Comparison of ENCODE assay signal across 10 cellular contexts in the genomic region with DNA sequence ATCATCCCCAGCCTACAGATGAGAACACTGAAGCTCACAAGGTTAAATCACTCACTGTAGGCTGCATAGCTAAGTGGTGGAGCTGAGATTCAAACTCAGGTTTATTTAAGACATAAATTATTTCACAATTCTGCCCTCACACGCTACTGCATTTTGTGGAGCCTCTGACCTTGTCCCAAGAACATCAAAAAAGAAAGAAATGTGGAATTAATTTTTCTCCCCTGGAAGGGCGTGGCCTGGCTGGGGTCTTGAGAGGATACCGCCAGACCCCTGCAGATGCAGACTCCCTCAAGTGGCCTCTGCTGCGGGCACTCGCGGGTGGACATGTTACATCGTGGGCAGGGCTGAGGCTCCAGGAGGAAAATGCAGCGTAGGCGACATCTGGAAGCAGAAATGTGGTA. TPM values are rescaled to one million over a fixed set of nuclear protein-coding genes. Genes with fewer than 3 reads are reported as not detected.
DNase-seq lines count a peak whose midpoint lies in the region; ATAC-seq and TF ChIP-seq lines count a peak whose summit lies in the region.
"Had no signal": no experiment of that assay in that cellular context is flagged by ENCODE, and none has a peak within 500 bp of the region (broad histone marks: within the 10 kb centered on the region; RNA-seq: fewer than 3 reads in every experiment).

No MANE protein-coding gene starts in this region.

- peak overlapping the region; percentile 58 for H3K9ac ChIP-seq in fibroblast of lung (ENCODE audit: insufficient read depth, low read length)

- POLR2A ChIA-PET in BJ (lab: Charles Lee) (interaction anchor here (0.7 kb wide), 1 partner anchor 10 kb away, joined by 6 read pairs; no protein-coding TSS in a partner anchor), PC-9 (lab: Charles Lee; ENCODE audit: unreplicated experiment) (interaction anchor here (0.6 to 1.7 kb wide), 15 partner anchors 9 to 722 kb away, joined by 3 to 30 read pairs (median 6); a partner anchor contains a TSS)
- POLR2A ChIA-PET in naive thymus-derived CD4-positive, alpha-beta T cell (lab: Charles Lee) = no interaction called here

- H3K27ac ChIP-seq in PC-9 = peak overlapping the region; percentile 99
- H3K27ac ChIP-seq in fibroblast of lung (ENCODE audit: insufficient read depth, low read length) = peak overlapping the region; percentile 97
- H3K27ac ChIP-seq in psoas muscle = peak overlapping the region; percentile 47
- H3K27ac ChIP-seq in naive thymus-derived CD4-positive, alpha-beta T cell (ENCODE audit: low read depth, low read length) = no peak overlapping the region

- no TSS peak for BruUV-seq in PC-9 (replicated peaks; lab: Mats Ljungman, UMichigan)

- no peak for TF ChIP-seq CTCF in BJ (IDR thresholded peaks at IDR 0.05; ENCODE audit: insufficient read depth, low read depth, low read length)
- TF ChIP-seq CTCF in PC-9 (conservative IDR thresholded peaks at IDR 0.05) = no peak
- TF ChIP-seq CTCF in fibroblast of lung (conservative IDR thresholded peaks at IDR 0.05 in 1 of 2, IDR thresholded peaks at IDR 0.05 in 1 of 2; ENCODE audit: low read depth in 1 of 2, low read length in 2 of 2) = no peak
- TF ChIP-seq CTCF in psoas muscle (IDR thresholded peaks at IDR 0.05) = no peak

- H3K4me1 ChIP-seq in PC-9 (replicated peaks; ENCODE audit: insufficient read depth) = peaks cover 96% of the 10 kb centered on the region
- H3K4me1 ChIP-seq in fibroblast of lung (ENCODE audit: control insufficient read depth, extremely low read depth, insufficient read depth, low read length) = peaks cover 80% of the 10 kb centered on the region
- peaks cover 6% of the 10 kb centered on the region for H3K4me1 ChIP-seq in psoas muscle
- peaks cover 0 to 36% of the 10 kb centered on the region in 2 donors for H3K4me1 ChIP-seq in naive thymus-derived CD4-positive, alpha-beta T cell (ENCODE audit: control insufficient read depth in 2 of 2, insufficient read depth in 2 of 2, low read length in 2 of 2)

- peak overlapping the region in 1 of 9 donors; percentile 43 for H3K27ac Mint-ChIP-seq in naive thymus-derived CD4-positive, alpha-beta T cell
- H3K27ac Mint-ChIP-seq: T-helper 2 cell treated with Interferon-gamma antibody and Interleukin-4, amounts not matched to agents 5 μg/mL and 100 μg/mL, for 36 hours had no signal

- peak overlapping the region; percentile 92 for H3K4me2 ChIP-seq in PC-9
- peak overlapping the region; percentile 55 for H3K4me2 ChIP-seq in fibroblast of lung (ENCODE audit: extremely low read depth, insufficient read depth, low read length)

- intact Hi-C loops in PC-9 (cut with micrococcal nuclease; ENCODE audit: unreplicated experiment) (loop anchor here (1.0 to 10.0 kb wide), 7 partner anchors 48 to 983 kb away; a partner anchor contains a TSS), psoas muscle (cut with DNase I) (no loop called here)
- intact Hi-C loops in naive thymus-derived CD4-positive, alpha-beta T cell (cut with micrococcal nuclease) = no loop called here

- peaks cover 65% of the 10 kb centered on the region for H3K79me2 ChIP-seq in PC-9 (ENCODE audit: low read depth)
- peaks cover 74% of the 10 kb centered on the region for H3K79me2 ChIP-seq in fibroblast of lung (ENCODE audit: control insufficient read depth, insufficient read depth, low read length)

- H3K4me3 ChIP-seq in BJ (ENCODE audit: low read depth, low read length) (peak overlapping the region; percentile 11; the same call in 1 of the 2 replicates), PC-9 (peak overlapping the region; percentile 36; the same call in 1 of the 2 replicates), fibroblast of lung (replicated peaks in 1 of 4; ENCODE audit: control extremely low read depth in 1 of 4, insufficient read depth in 1 of 4, low read depth in 3 of 4, low read length in 4 of 4) (peak overlapping the region in 2 of 4 experiments; percentile 26), psoas muscle (no peak overlapping the region)
- H3K4me3 ChIP-seq in naive thymus-derived CD4-positive, alpha-beta T cell (ENCODE audit: low read length) = no peak overlapping the region

- H3K4me3 Mint-ChIP-seq in naive thymus-derived CD4-positive, alpha-beta T cell = peak overlapping the region in 3 of 10 donors; percentile 13 to 42 (median 22)
- H3K4me3 Mint-ChIP-seq: T-helper 2 cell treated with Interferon-gamma antibody and Interleukin-4, amounts not matched to agents 5 μg/mL and 100 μg/mL, for 36 hours had no signal

- H3K27me3 ChIP-seq in BJ (ENCODE audit: control insufficient read depth, insufficient read depth, low read length) (no peaks in the 10 kb centered on the region), PC-9 (ENCODE audit: insufficient read depth, low read depth) (no peaks in the 10 kb centered on the region), fibroblast of lung (ENCODE audit: control insufficient read depth, insufficient read depth, low read length) (no peaks in the 10 kb centered on the region), psoas muscle (ENCODE audit: insufficient read depth in 3 of 3, low read length in 2 of 3) (peaks cover 0 to 2% (median 0%) of the 10 kb centered on the region in 3 donors)
- H3K27me3 ChIP-seq in naive thymus-derived CD4-positive, alpha-beta T cell (ENCODE audit: control insufficient read depth in 2 of 2, insufficient read depth in 2 of 2, low read length in 2 of 2) = peaks cover 0 to 11% of the 10 kb centered on the region in 2 donors

- no peaks in the 10 kb centered on the region for H3K9me2 ChIP-seq in PC-9 (ENCODE audit: insufficient read depth)

- no peaks in the 10 kb centered on the region for H3K9me3 Mint-ChIP-seq in naive thymus-derived CD4-positive, alpha-beta T cell
- H3K9me3 Mint-ChIP-seq: T-helper 2 cell treated with Interferon-gamma antibody and Interleukin-4, amounts not matched to agents 5 μg/mL and 100 μg/mL, for 36 hours had no signal

- H4K20me1 ChIP-seq in PC-9 (ENCODE audit: insufficient read depth) = no peaks in the 10 kb centered on the region
- H4K20me1 ChIP-seq in fibroblast of lung (ENCODE audit: control insufficient read depth, extremely low read depth, insufficient read depth, low read length) = no peaks in the 10 kb centered on the region

- peaks cover 14 to 33% (median 24%) of the 10 kb centered on the region in 7 donors for H3K4me1 Mint-ChIP-seq in naive thymus-derived CD4-positive, alpha-beta T cell

- H3K9me3 ChIP-seq in PC-9 (ENCODE audit: insufficient read depth, low read depth) (no peaks in the 10 kb centered on the region), fibroblast of lung (ENCODE audit: control insufficient read depth, insufficient read depth, low read depth, low read length) (no peaks in the 10 kb centered on the region), psoas muscle (no peaks in the 10 kb centered on the region)
- H3K9me3 ChIP-seq in naive thymus-derived CD4-positive, alpha-beta T cell (ENCODE audit: control insufficient read depth in 2 of 3, low read length in 3 of 3) = no peaks in the 10 kb centered on the region

- peaks cover 77% of the 10 kb centered on the region for H3F3A ChIP-seq in PC-9 (ENCODE audit: insufficient read depth, low read depth)

- CTCF ChIA-PET in BJ (lab: Yijun Ruan, JAX) (interaction anchor here (1.0 to 3.1 kb wide), 6 partner anchors 8 to 67 kb away, joined by 3 to 14 read pairs (median 5); no protein-coding TSS in a partner anchor), PC-9 (lab: Charles Lee) (interaction anchor here (0.6 to 6.4 kb wide), 7 partner anchors 8 to 290 kb away, joined by 3 to 82 read pairs (median 5); a partner anchor contains a TSS)
- CTCF ChIA-PET in naive thymus-derived CD4-positive, alpha-beta T cell (lab: Charles Lee) = no interaction called here

- ATAC-seq in psoas muscle (peak; percentile 34 to 39 (median 38)), HG03196 (IDR thresholded peaks at IDR 0.05; ENCODE audit: unreplicated experiment) (no peak), HG03460 (IDR thresholded peaks at IDR 0.05; ENCODE audit: unreplicated experiment) (no peak)
- ATAC-seq in naive thymus-derived CD4-positive, alpha-beta T cell = no peak

- H3K36me3 Mint-ChIP-seq in naive thymus-derived CD4-positive, alpha-beta T cell = no peaks in the 10 kb centered on the region

- peaks cover 0 to 34% (median 5%) of the 10 kb centered on the region in 5 donors for H3K27me3 Mint-ChIP-seq in naive thymus-derived CD4-positive, alpha-beta T cell

- DNase-seq in BJ (ENCODE audit: low read depth) (no peak), PC-9 (peak; percentile 61 to 76), fibroblast of lung (ENCODE audit: low read depth in 2 of 2) (peak; percentile 64 to 71), psoas muscle (peak; percentile 63 to 64)
- DNase-seq in naive thymus-derived CD4-positive, alpha-beta T cell = no peak
- DNase-seq in stimulated activated CD4-positive, alpha-beta T cell treated with anti-CD3 and anti-CD28 coated beads, Interleukin-12 subunit alpha, Interleukin-12 subunit beta, amount 100 ng/mL, for 4 hours = no peak
- DNase-seq: activated effector memory CD4-positive, alpha-beta T cell treated with anti-CD3 and anti-CD28 coated beads, Interleukin-2, amount 50 U/mL, for 16 hours had no signal

- H2AFZ ChIP-seq in PC-9 = no peak overlapping the region
- H2AFZ ChIP-seq in fibroblast of lung (ENCODE audit: low read length) = no peak overlapping the region

- H3K36me3 ChIP-seq in BJ (ENCODE audit: control insufficient read depth, insufficient read depth, low read length) = no peaks in the 10 kb centered on the region
- H3K36me3 ChIP-seq in PC-9 (ENCODE audit: low read depth) = 0 out of 2 replicates have a peak, but pooled peaks cover 5% of the 10 kb centered on the region
- H3K36me3 ChIP-seq in fibroblast of lung (ENCODE audit: control insufficient read depth, insufficient read depth, low read length) = peaks cover 13% of the 10 kb centered on the region
- no peaks in the 10 kb centered on the region for H3K36me3 ChIP-seq in psoas muscle (ENCODE audit: insufficient read depth in 1 of 2, low read depth in 1 of 2)
- no peaks in the 10 kb centered on the region for H3K36me3 ChIP-seq in naive thymus-derived CD4-positive, alpha-beta T cell (ENCODE audit: control insufficient read depth in 2 of 3, insufficient read depth in 3 of 3, low read length in 3 of 3)

- 42 to 57% (median 52%) methylated on average over 9 of the region's 9 CpGs for WGBS in psoas muscle, 3 donors

RNA-seq across cellular contexts. Expression of a gene that starts 40.6 kb away (rescaled TPM):
- polyA plus RNA-seq in BJ (2011; rRNA removed) (27.5 and 41.1 TPM in 2 replicates), fibroblast of lung (108 and 112 TPM in 2 replicates), psoas muscle (1 to 10 TPM; 2.4 to 6.1 (median 3.2) TPM)
- polyA minus RNA-seq in BJ (2011; rRNA and poly(A)+ RNA removed) = 23.2 and 23.7 TPM in 2 replicates
- total RNA-seq in PC-9 (2021) (121 and 124 TPM in 2 replicates), fibroblast of lung (243 and 514 TPM in 2 replicates), psoas muscle (10 to 100 TPM; 11.8 to 51.4 (median 24.2) TPM)
- polyA plus RNA-seq in fibroblast of lung (2012) = 184 and 214 TPM in 2 replicates
- polyA minus RNA-seq in fibroblast of lung (ENCODE audit: low replicate concordance) = 328 and 406 TPM in 2 replicates
- 1 to 10 TPM in 1 of 5 experiments, under 1 TPM in 4; 0.17 to 1.1 (median 0.58) TPM for total RNA-seq in naive thymus-derived CD4-positive, alpha-beta T cell
- polyA plus RNA-seq in naive thymus-derived CD4-positive, alpha-beta T cell = under 1 TPM; 0.07 to 0.22 TPM

Comparison
In these comparisons a context has a peak if more than half of its experiments do, and no peak if none do; other contexts are left out.
1. DNase-seq: peak in PC-9 (2 of 2), fibroblast of lung (2 of 2) and psoas muscle (2 of 2); none in BJ (single experiment), naive thymus-derived CD4-positive, alpha-beta T cell (0 of 9) and stimulated activated CD4-positive, alpha-beta T cell treated with anti-CD3 and anti-CD28 coated beads, Interleukin-12 subunit alpha, Interleukin-12 subunit beta, amount 100 ng/mL, for 4 hours (single experiment).
2. H3K4me3 ChIP-seq: peak in BJ (single experiment) and PC-9 (single experiment); none in psoas muscle (single experiment) and naive thymus-derived CD4-positive, alpha-beta T cell (single experiment).
3. ATAC-seq: peak in psoas muscle (4 of 4); none in HG03196 (single experiment), naive thymus-derived CD4-positive, alpha-beta T cell (single experiment) and HG03460 (single experiment).
4. RNA of a gene that starts 40.6 kb away (total RNA-seq): 243 to 514 TPM in fibroblast of lung, 121 to 124 TPM in PC-9 and 11.8 to 51.4 TPM in psoas muscle; 0.17 to 1.1 TPM in naive thymus-derived CD4-positive, alpha-beta T cell; every median in the first group is over 4 times any median in the second.